ENCODE assay signal across 13 cellular contexts in genomic region chr10:62916157-62916603, GRCh38.
DNase-seq lines count a peak whose midpoint lies in the region; ATAC-seq, FAIRE-seq and TF ChIP-seq lines count a peak whose summit lies in the region.
"Had no signal": no experiment of that assay in that cellular context is flagged by ENCODE, and none has a peak within 500 bp of the region (broad histone marks: within the 10 kb centered on the region; RNA-seq: fewer than 3 reads in every experiment).

No MANE protein-coding gene starts in this region.

- no peak for TF ChIP-seq CTCF in HCT116 (IDR thresholded peaks at IDR 0.05 in 2 of 3, conservative IDR thresholded peaks at IDR 0.05 in 1 of 3; ENCODE audit: borderline replicate concordance in 1 of 3, insufficient read depth in 1 of 3, low read depth in 2 of 3, low read length in 2 of 3)
- no peak for TF ChIP-seq CTCF in K562 (IDR thresholded peaks at IDR 0.05 in 2 of 3, conservative IDR thresholded peaks at IDR 0.05 in 1 of 3; ENCODE audit: insufficient read depth in 2 of 3, low read depth in 1 of 3, low read length in 3 of 3)
- no peak for TF ChIP-seq CTCF in left ventricle myocardium inferior (IDR thresholded peaks at IDR 0.05; ENCODE audit: borderline replicate concordance)
- TF ChIP-seq CTCF in neural progenitor cell (IDR thresholded peaks at IDR 0.05) = no peak
- TF ChIP-seq CTCF in testis (IDR thresholded peaks at IDR 0.05) = no peak

- TF ChIP-seq EP300 in K562 (IDR thresholded peaks at IDR 0.05; ENCODE audit: low read length) = no peak

- H3K4me1 Mint-ChIP-seq in neural progenitor cell = peaks cover 6% of the 10 kb centered on the region

- H3K27ac ChIP-seq in ACC112 (ENCODE audit: low read depth, low read length) (peak overlapping the region; percentile 69), HCT116 (ENCODE audit: low read depth, low read length) (no peak overlapping the region), K562 (ENCODE audit: extremely low read depth, low read depth, low read length) (no peak overlapping the region), left ventricle myocardium inferior (replicated peaks) (peak overlapping the region; percentile 49), neural progenitor cell (no peak overlapping the region), testis (no peak overlapping the region)
- H3K27ac ChIP-seq: BLaER1 treated with 17β-estradiol and CSF1 and Interleukin-3, amounts not matched to agents 10 nM and 100 nM; WERI-Rb-1 had no signal

- WGBS in K562 (ENCODE audit: insufficient coverage, low coverage, missing lambda C conversion rate) = 0% methylated on average over 1 of the region's 1 CpG
- WGBS in testis, 2 donors = 55 to 64% methylated on average over 1 of the region's 1 CpG

- no peaks in the 10 kb centered on the region for H3K27me3 Mint-ChIP-seq in neural progenitor cell (ENCODE audit: insufficient read depth, low read depth)

- H3K36me3 Mint-ChIP-seq in neural progenitor cell = no peaks in the 10 kb centered on the region

- no peak overlapping the region for H3K4me3 Mint-ChIP-seq in neural progenitor cell

- CTCF ChIA-PET in HCT116 (lab: Charles Lee) = no interaction called here
- CTCF ChIA-PET in K562 (lab: Yijun Ruan, JAX; ENCODE audit: low intra/inter-chr PET ratio) = no interaction called here

- TF ChIP-seq POLR2A in HCT116 (IDR thresholded peaks at IDR 0.05; ENCODE audit: borderline replicate concordance, extremely low read depth, insufficient read depth, insufficient read length) (no peak), K562 (conservative IDR thresholded peaks at IDR 0.05) (no peak), testis (IDR thresholded peaks at IDR 0.05) (no peak)

- H3K9me2 ChIP-seq in HCT116 (ENCODE audit: insufficient read depth) = no peaks in the 10 kb centered on the region

- H3K9me3 ChIP-seq in HCT116 (ENCODE audit: control insufficient read depth in 1 of 2, insufficient read depth in 1 of 2, low read depth in 1 of 2, low read length in 2 of 2) (no peaks in the 10 kb centered on the region), K562 (replicated peaks; ENCODE audit: control insufficient read depth, insufficient read depth, low read depth, low read length) (no peaks in the 10 kb centered on the region), left ventricle myocardium inferior (replicated peaks) (no peaks in the 10 kb centered on the region), neural progenitor cell (ENCODE audit: low read depth) (no peaks in the 10 kb centered on the region), testis (no peaks in the 10 kb centered on the region)
- H3K9me3 ChIP-seq: BLaER1 treated with 17β-estradiol and CSF1 and Interleukin-3, amounts not matched to agents 10 nM and 100 nM had no signal

- H3K4me1 ChIP-seq in ACC112 (ENCODE audit: control insufficient read depth, insufficient read depth, low read length, unreplicated experiment) (peaks cover 20% of the 10 kb centered on the region), HCT116 (ENCODE audit: control insufficient read depth in 1 of 2, insufficient read depth in 2 of 2, low read length in 2 of 2) (peaks cover 0 to 5% of the 10 kb centered on the region in 2 experiments; a peak in 1 of 4 replicates), K562 (replicated peaks in 1 of 2; ENCODE audit: control insufficient read depth in 2 of 2, insufficient read depth in 2 of 2, low read length in 2 of 2) (no peaks in the 10 kb centered on the region), left ventricle myocardium inferior (peaks cover 9% of the 10 kb centered on the region), neural progenitor cell (peaks cover 15% of the 10 kb centered on the region), testis (no peaks in the 10 kb centered on the region)

- no peak for TF ChIP-seq RAD21 in HCT116 (IDR thresholded peaks at IDR 0.05; ENCODE audit: low read depth)
- no peak for TF ChIP-seq RAD21 in K562 (CRISPR knock-in tag; conservative IDR thresholded peaks at IDR 0.05 in 1 of 2, IDR thresholded peaks at IDR 0.05 in 1 of 2)

- ATAC-seq in HCT116 (no peak), K562 (no peak), GM21619 (IDR thresholded peaks at IDR 0.05; ENCODE audit: unreplicated experiment) (no peak), GM21529 (IDR thresholded peaks at IDR 0.05; ENCODE audit: unreplicated experiment) (no peak)

- no peaks in the 10 kb centered on the region for H3K79me2 ChIP-seq in ACC112 (ENCODE audit: control insufficient read depth, insufficient read depth, low read length, unreplicated experiment)
- H3K79me2 ChIP-seq in HCT116 (ENCODE audit: insufficient read depth, low read length) = no peaks in the 10 kb centered on the region
- no peaks in the 10 kb centered on the region for H3K79me2 ChIP-seq in K562 (ENCODE audit: control insufficient read depth, insufficient read depth, low read length)
- H3K79me2 ChIP-seq in neural progenitor cell (ENCODE audit: low read depth) = no peaks in the 10 kb centered on the region

- H3K27me3 ChIP-seq in ACC112 (ENCODE audit: insufficient read depth, low read length) (no peaks in the 10 kb centered on the region), HCT116 (ENCODE audit: insufficient read depth, low read length) (no peaks in the 10 kb centered on the region), K562 (ENCODE audit: control insufficient read depth in 2 of 2, insufficient read depth in 2 of 2, low read length in 2 of 2) (no peaks in the 10 kb centered on the region), left ventricle myocardium inferior (ENCODE audit: low read depth) (peaks cover 34% of the 10 kb centered on the region), neural progenitor cell (no peaks in the 10 kb centered on the region), testis (no peaks in the 10 kb centered on the region)
- H3K27me3 ChIP-seq: BLaER1 treated with 17β-estradiol and CSF1 and Interleukin-3, amounts not matched to agents 10 nM and 100 nM had no signal

- H3K36me3 ChIP-seq in ACC112 (ENCODE audit: insufficient read depth, low read length) (no peaks in the 10 kb centered on the region), HCT116 (ENCODE audit: control insufficient read depth in 1 of 2, insufficient read depth in 2 of 2, low read length in 2 of 2) (no peaks in the 10 kb centered on the region), K562 (ENCODE audit: control insufficient read depth, insufficient read depth, low read length) (no peaks in the 10 kb centered on the region), left ventricle myocardium inferior (no peaks in the 10 kb centered on the region), neural progenitor cell (no peaks in the 10 kb centered on the region), testis (ENCODE audit: low read depth, missing control alignments) (no peaks in the 10 kb centered on the region)
- H3K36me3 ChIP-seq: BLaER1 treated with 17β-estradiol and CSF1 and Interleukin-3, amounts not matched to agents 10 nM and 100 nM; WERI-Rb-1 had no signal

- no peak for FAIRE-seq in K562 (lab: Jason Lieb, UNC)

- no peaks in the 10 kb centered on the region for H4K20me1 ChIP-seq in HCT116 (ENCODE audit: insufficient read depth)
- H4K20me1 ChIP-seq in K562 (replicated peaks; ENCODE audit: control insufficient read depth, insufficient read depth, low read length) = no peaks in the 10 kb centered on the region
- no peaks in the 10 kb centered on the region for H4K20me1 ChIP-seq in neural progenitor cell (ENCODE audit: low read depth)
- H4K20me1 ChIP-seq: BLaER1 treated with 17β-estradiol and CSF1 and Interleukin-3, amounts not matched to agents 10 nM and 100 nM had no signal

- H3K4me3 ChIP-seq in ACC112 (ENCODE audit: low read depth, low read length) (no peak overlapping the region), HCT116 (replicated peaks in 1 of 2; ENCODE audit: low read depth in 1 of 2, low read length in 2 of 2) (no peak overlapping the region), K562 (no peak overlapping the region), left ventricle myocardium inferior (no peak overlapping the region), neural progenitor cell (no peak overlapping the region), testis (no peak overlapping the region)
- H3K4me3 ChIP-seq: BLaER1 treated with 17β-estradiol and CSF1 and Interleukin-3, amounts not matched to agents 10 nM and 100 nM had no signal

- H2AFZ ChIP-seq in ACC112 (ENCODE audit: low read length, unreplicated experiment) = no peak overlapping the region
- no peak overlapping the region for H2AFZ ChIP-seq in HCT116 (ENCODE audit: low read depth, low read length, poor library complexity, severe bottlenecking)
- H2AFZ ChIP-seq in K562 (ENCODE audit: low read depth, low read length) = no peak overlapping the region
- H2AFZ ChIP-seq in neural progenitor cell (replicated peaks) = no peak overlapping the region

- intact Hi-C loops in HCT116 (cut with micrococcal nuclease) (no loop called here), K562 (cut with micrococcal nuclease) (no loop called here), left ventricle myocardium inferior (cut with micrococcal nuclease) (no loop called here), testis (cut with DNase I; ENCODE audit: low total_unique reads) (no loop called here)

- RAD21 ChIA-PET in HCT116 (lab: Charles Lee; ENCODE audit: low non-redundant PET in 1 of 2, low total read pairs in 2 of 2, uncharacterized antibody in 2 of 2, unreplicated experiment in 2 of 2) = no interaction called here

- no peaks in the 10 kb centered on the region for H3K9me1 ChIP-seq in K562 (ENCODE audit: control insufficient read depth, insufficient read depth, low read length)

- no peak overlapping the region for H3K4me2 ChIP-seq in HCT116 (ENCODE audit: low read length)
- no peak overlapping the region for H3K4me2 ChIP-seq in K562 (ENCODE audit: insufficient read depth, low read length)
- H3K4me2 ChIP-seq in neural progenitor cell = no peak overlapping the region
- H3K4me2 ChIP-seq: BLaER1 treated with 17β-estradiol and CSF1 and Interleukin-3, amounts not matched to agents 10 nM and 100 nM had no signal

- peaks cover 11% of the 10 kb centered on the region for H3F3A ChIP-seq in neural progenitor cell (ENCODE audit: low read depth)

- no peak overlapping the region for H3K27ac Mint-ChIP-seq in neural progenitor cell

- H3K9me3 Mint-ChIP-seq in neural progenitor cell = no peaks in the 10 kb centered on the region

- POLR2A ChIA-PET in HCT116 (lab: Charles Lee) = no interaction called here
- POLR2A ChIA-PET in K562 (lab: Yijun Ruan, JAX) = interaction anchor here (0.6 kb wide), 2 partner anchors 135 to 147 kb away, joined by 3 to 5 read pairs; no protein-coding TSS in a partner anchor

- DNase-seq in HCT116 (ENCODE audit: low read depth, low spot score) = no peak
- no peak for DNase-seq in K562 (ENCODE audit: extremely low read depth in 1 of 4, low spot score in 3 of 4)
- no peak for DNase-seq in left ventricle myocardium inferior
- DNase-seq in neural progenitor cell (ENCODE audit: low spot score) = no peak
- no peak for DNase-seq in testis
- DNase-seq: activated T-cell treated with anti-CD3 and anti-CD28 coated beads, Interleukin-2, amount 50 U/mL, for 48 hours; glutamatergic neuron; NCI-H1694 treated with DMSO at 0.1 percent for 48 hours; WERI-Rb-1 had no signal

- BruUV-seq in HCT116 (replicated peaks; lab: Mats Ljungman, UMichigan) (no TSS peak), K562 (replicated peaks; lab: Mats Ljungman, UMichigan) (no TSS peak)

- in situ Hi-C loops in K562 (cut with MboI) = no loop called here

- H3K9ac ChIP-seq in HCT116 (ENCODE audit: low read length) (no peak overlapping the region), K562 (ENCODE audit: insufficient read depth in 1 of 2, low read depth in 2 of 2, low read length in 2 of 2) (no peak overlapping the region), neural progenitor cell (no peak overlapping the region)
- H3K9ac ChIP-seq: BLaER1 treated with 17β-estradiol and CSF1 and Interleukin-3, amounts not matched to agents 10 nM and 100 nM had no signal

Comparison
In these comparisons a context has a peak if more than half of its experiments do, and no peak if none do; other contexts are left out.
1. H3K27ac ChIP-seq: peak in ACC112 (single experiment) and left ventricle myocardium inferior (single experiment); none in HCT116 (single experiment), K562 (single experiment), neural progenitor cell (single experiment) and testis (0 of 2).